In genomic region chr12:106760184-106760531, GRCh38 we compare ENCODE assay signal across 8 cellular contexts. TPM values are rescaled to one million over a fixed set of nuclear protein-coding genes. Genes with fewer than 3 reads are reported as not detected.
DNase-seq lines count a peak whose midpoint lies in the region; ATAC-seq and TF ChIP-seq lines count a peak whose summit lies in the region.

No MANE protein-coding gene starts in this region.

- H3K56ac ChIP-seq in IMR-90 (ENCODE audit: extremely low read depth, insufficient read depth, low read length) = no peak overlapping the region

- H2BK5ac ChIP-seq in IMR-90 (ENCODE audit: low read depth, low read length, poor library complexity, severe bottlenecking) (no peak overlapping the region), mesenchymal stem cell (ENCODE audit: low read depth, low read length, poor library complexity, severe bottlenecking) (no peak overlapping the region)

- CTCF ChIA-PET in IMR-90 (lab: Yijun Ruan, JAX) = no interaction called here

- H3K27ac ChIP-seq in IMR-90 (ENCODE audit: insufficient read depth, low read length) = no peak overlapping the region
- no peak overlapping the region for H3K27ac ChIP-seq in mesenchymal stem cell (ENCODE audit: low read length, poor library complexity, severe bottlenecking)

- no peak for TF ChIP-seq POLR2A in IMR-90 (IDR thresholded peaks at IDR 0.05; ENCODE audit: low read depth, low read length)

- no peaks in the 10 kb centered on the region for H3K9me1 ChIP-seq in IMR-90 (ENCODE audit: insufficient read depth, low read length)

- H4K5ac ChIP-seq in IMR-90 (ENCODE audit: low read depth, low read length) = no peak overlapping the region

- WGBS in IMR-90 (ENCODE audit: extremely low coverage in 2 of 2, insufficient read length in 1 of 2), 2 experiments = no CpG with 5 or more reads among the region's 2 CpGs
- WGBS in mesenchymal stem cell = 28% methylated on average over 2 of the region's 2 CpGs

- H3K14ac ChIP-seq in IMR-90 (replicated peaks; ENCODE audit: low read depth, low read length) = no peak overlapping the region; the same call in 1 of the 2 replicates
- H3K14ac ChIP-seq in mesenchymal stem cell (ENCODE audit: low read length in 2 of 2) = no peak overlapping the region

- H3K27me3 ChIP-seq in IMR-90 (ENCODE audit: control insufficient read depth, insufficient read depth, low read length) (peaks cover 4% of the 10 kb centered on the region), mesenchymal stem cell (ENCODE audit: control insufficient read depth in 1 of 2, insufficient read depth in 1 of 2, low read length in 2 of 2) (no peaks in the 10 kb centered on the region)

- no peak overlapping the region for H2AK5ac ChIP-seq in IMR-90 (ENCODE audit: low read depth, low read length)
- no peak overlapping the region for H2AK5ac ChIP-seq in mesenchymal stem cell (ENCODE audit: low read length, severe bottlenecking)

- H3K18ac ChIP-seq in IMR-90 (ENCODE audit: low read depth, low read length) (no peak overlapping the region), mesenchymal stem cell (ENCODE audit: low read depth in 1 of 2, low read length in 2 of 2) (peak overlapping the region; percentile 0 to 6)

- H2AK9ac ChIP-seq in IMR-90 (replicated peaks; ENCODE audit: low read depth, low read length, poor library complexity) = no peak overlapping the region

- TF ChIP-seq RAD21 in IMR-90 (IDR thresholded peaks at IDR 0.05; ENCODE audit: low read length) = no peak

- no peaks in the 10 kb centered on the region for H3K9me3 Mint-ChIP-seq in activated naive CD4-positive, alpha-beta T cell treated with anti-CD3 and anti-CD28 coated beads, Interleukin-2, amount 50 U/mL, for 24 hours

- H4K20me1 ChIP-seq in IMR-90 (ENCODE audit: insufficient read depth, low read length) = no peaks in the 10 kb centered on the region

- H4K8ac ChIP-seq in IMR-90 (ENCODE audit: low read depth in 2 of 2, low read length in 2 of 2) (no peak overlapping the region), mesenchymal stem cell (ENCODE audit: low read length) (peak overlapping the region; percentile 91)

- peak overlapping the region; percentile 74 for H3K4me3 Mint-ChIP-seq in activated naive CD4-positive, alpha-beta T cell treated with anti-CD3 and anti-CD28 coated beads, Interleukin-2, amount 50 U/mL, for 24 hours

- intact Hi-C loops in IMR-90 (cut with micrococcal nuclease) = no loop called here

- POLR2A ChIA-PET in IMR-90 (lab: Charles Lee; ENCODE audit: unreplicated experiment) = no interaction called here

- H3K4me1 ChIP-seq in IMR-90 (ENCODE audit: control insufficient read depth, insufficient read depth, low read length) (no peaks in the 10 kb centered on the region), mesenchymal stem cell (ENCODE audit: control insufficient read depth, insufficient read depth, low read depth, low read length) (peaks cover 2% of the 10 kb centered on the region)

- H3K4me3 ChIP-seq in IMR-90 (ENCODE audit: insufficient read depth, low read depth, low read length) (no peak overlapping the region), mesenchymal stem cell (ENCODE audit: insufficient read depth in 1 of 2, low read depth in 1 of 2, low read length in 2 of 2) (no peak overlapping the region)

- H4K91ac ChIP-seq in IMR-90 (ENCODE audit: insufficient read depth, low read depth, low read length) (no peak overlapping the region), mesenchymal stem cell (ENCODE audit: low read length) (no peak overlapping the region)

- H3K23ac ChIP-seq in IMR-90 (ENCODE audit: low read depth, low read length) (no peak overlapping the region), mesenchymal stem cell (ENCODE audit: low read length in 2 of 2) (no peak overlapping the region)

- H3K9me3 ChIP-seq in IMR-90 (ENCODE audit: control insufficient read depth, insufficient read depth, low read length) = no peaks in the 10 kb centered on the region
- no peaks in the 10 kb centered on the region for H3K9me3 ChIP-seq in mesenchymal stem cell (ENCODE audit: control insufficient read depth, low read length)

- no peaks in the 10 kb centered on the region for H3K27me3 Mint-ChIP-seq in activated naive CD4-positive, alpha-beta T cell treated with anti-CD3 and anti-CD28 coated beads, Interleukin-2, amount 50 U/mL, for 24 hours

- H3K4me2 ChIP-seq in IMR-90 (ENCODE audit: low read depth, low read length) (no peak overlapping the region), mesenchymal stem cell (ENCODE audit: low read length, poor library complexity, severe bottlenecking) (no peak overlapping the region)

- H3K36me3 ChIP-seq in IMR-90 (ENCODE audit: control insufficient read depth, insufficient read depth, low read length) = no peaks in the 10 kb centered on the region
- H3K36me3 ChIP-seq in mesenchymal stem cell (ENCODE audit: control insufficient read depth in 1 of 2, insufficient read depth in 2 of 2, low read depth in 1 of 2, low read length in 2 of 2) = no peaks in the 10 kb centered on the region

- peak overlapping the region; percentile 67 for H2AFZ ChIP-seq in IMR-90 (replicated peaks; ENCODE audit: low read length, poor library complexity)
- H2AFZ ChIP-seq in mesenchymal stem cell (ENCODE audit: low read depth, low read length) = no peak overlapping the region

- H3K27ac Mint-ChIP-seq in activated naive CD4-positive, alpha-beta T cell treated with anti-CD3 and anti-CD28 coated beads, Interleukin-2, amount 50 U/mL, for 24 hours = peak overlapping the region; percentile 91

- no peak overlapping the region; the same call in 1 of the 2 replicates for H3K4ac ChIP-seq in IMR-90 (ENCODE audit: low read depth, low read length)
- no peak overlapping the region for H3K4ac ChIP-seq in mesenchymal stem cell (ENCODE audit: low read depth in 1 of 2, low read length in 2 of 2)

- no TSS peak for BruUV-seq in IMR-90 (replicated peaks; lab: Mats Ljungman, UMichigan)

- in situ Hi-C loops in IMR-90 (cut with MboI; ENCODE audit: low sequenced_read_pairs) = no loop called here

- peaks cover 28% of the 10 kb centered on the region for H3K4me1 Mint-ChIP-seq in activated naive CD4-positive, alpha-beta T cell treated with anti-CD3 and anti-CD28 coated beads, Interleukin-2, amount 50 U/mL, for 24 hours

- no peak overlapping the region for H2BK20ac ChIP-seq in IMR-90 (ENCODE audit: low read depth, low read length)

- peak; percentile 15 for DNase-seq in IMR-90
- DNase-seq in mesenchymal stem cell = peak; percentile 38
- no peak for DNase-seq in omental fat pad (ENCODE audit: low spot score)
- no peak for DNase-seq in NK-92 (lab: John Stamatoyannopoulos, UW; ENCODE audit: unreplicated experiment)
- DNase-seq in NCI-H446 treated with DMSO at 0.1 percent for 48 hours (lab: John Stamatoyannopoulos, UW) = no peak

- no peak overlapping the region for H2BK12ac ChIP-seq in mesenchymal stem cell (ENCODE audit: low read length in 2 of 2)

- H2BK15ac ChIP-seq in IMR-90 (ENCODE audit: low read depth, low read length) (no peak overlapping the region), mesenchymal stem cell (ENCODE audit: low read depth, poor library complexity, severe bottlenecking) (no peak overlapping the region)

- no peaks in the 10 kb centered on the region for H3K36me3 Mint-ChIP-seq in activated naive CD4-positive, alpha-beta T cell treated with anti-CD3 and anti-CD28 coated beads, Interleukin-2, amount 50 U/mL, for 24 hours

- no peak for TF ChIP-seq CTCF in IMR-90 (conservative IDR thresholded peaks at IDR 0.05; ENCODE audit: low read depth, low read length)
- no peak for TF ChIP-seq CTCF in omental fat pad (IDR thresholded peaks at IDR 0.05)

- H2BK120ac ChIP-seq in IMR-90 (ENCODE audit: low read depth, low read length) (no peak overlapping the region), mesenchymal stem cell (ENCODE audit: low read depth, low read length) (no peak overlapping the region)

- ATAC-seq in GM18511 (IDR thresholded peaks at IDR 0.05; ENCODE audit: unreplicated experiment) = peak; percentile 99
- ATAC-seq in GM21528 (IDR thresholded peaks at IDR 0.05; ENCODE audit: low FRiP score, unreplicated experiment) = peak; percentile 98
- peak; percentile 77 for ATAC-seq in IMR-90 (ENCODE audit: low read depth)
- no peak for ATAC-seq in omental fat pad (ENCODE audit: low FRiP score)

- dilution Hi-C loops in IMR-90 (cut with HindIII; ENCODE audit: low sequenced_read_pairs, unreplicated experiment) = no loop called here

- H3K79me1 ChIP-seq in IMR-90 (ENCODE audit: low read depth in 1 of 2, low read length in 2 of 2) (no peaks in the 10 kb centered on the region), mesenchymal stem cell (replicated peaks; ENCODE audit: low read length, poor library complexity, severe bottlenecking) (no peaks in the 10 kb centered on the region)

- no peak overlapping the region for H3K9ac ChIP-seq in IMR-90 (ENCODE audit: low read depth, low read length)
- no peak overlapping the region for H3K9ac ChIP-seq in mesenchymal stem cell (ENCODE audit: low read length)

TF ChIP-seq in IMR-90, 13 proteins besides CTCF, POLR2A, EP300 and RAD21:
- TF ChIP-seq BHLHE40 (IDR thresholded peaks at IDR 0.05; ENCODE audit: low read depth, low read length) (no peak), NFE2L2 (IDR thresholded peaks at IDR 0.05; ENCODE audit: low read depth, low read length) (no peak), RFX5 (IDR thresholded peaks at IDR 0.05; ENCODE audit: low read depth, low read length) (no peak), USF2 (IDR thresholded peaks at IDR 0.05; ENCODE audit: low read depth, low read length) (no peak), CEBPB (IDR thresholded peaks at IDR 0.05; ENCODE audit: low read depth, low read length) (no peak), MAZ (IDR thresholded peaks at IDR 0.05; ENCODE audit: borderline replicate concordance, low read depth, low read length) (no peak)

RNA-seq across cellular contexts. Expression of gene RIC8B, which starts 14.3 kb away (rescaled TPM):
- total RNA-seq in IMR-90 (2012; rRNA removed) (16.7 and 19.5 TPM in 2 replicates), omental fat pad (10 to 100 TPM; 12.5 to 17.8 (median 15.8) TPM)
- 4.7 and 5.5 TPM in 2 replicates for polyA plus RNA-seq in IMR-90 (2012; rRNA removed)
- 1.0 and 1.5 TPM in 2 replicates for polyA plus RNA-seq in IMR-90 (2012; cell fraction: cytosol; rRNA removed)
- 3.7 and 25.8 TPM in 2 replicates for polyA plus RNA-seq in IMR-90 (2012; cell fraction: nucleus; rRNA removed; ENCODE audit: low replicate concordance)
- polyA plus RNA-seq in mesenchymal stem cell (2013, experiment 1 of 2) = 7.6 TPM
- 6.9 TPM for polyA plus RNA-seq in mesenchymal stem cell (2013, experiment 2 of 2)

Comparison
In these comparisons a context has a peak if more than half of its experiments do, and no peak if none do; other contexts are left out.
1. DNase-seq: peak in IMR-90 (single experiment) and mesenchymal stem cell (single experiment); none in omental fat pad (single experiment), NK-92 (single experiment) and NCI-H446 treated with DMSO at 0.1 percent for 48 hours (single experiment).